Comparison of ENCODE assay signal across 8 cellular contexts in the genomic region with DNA sequence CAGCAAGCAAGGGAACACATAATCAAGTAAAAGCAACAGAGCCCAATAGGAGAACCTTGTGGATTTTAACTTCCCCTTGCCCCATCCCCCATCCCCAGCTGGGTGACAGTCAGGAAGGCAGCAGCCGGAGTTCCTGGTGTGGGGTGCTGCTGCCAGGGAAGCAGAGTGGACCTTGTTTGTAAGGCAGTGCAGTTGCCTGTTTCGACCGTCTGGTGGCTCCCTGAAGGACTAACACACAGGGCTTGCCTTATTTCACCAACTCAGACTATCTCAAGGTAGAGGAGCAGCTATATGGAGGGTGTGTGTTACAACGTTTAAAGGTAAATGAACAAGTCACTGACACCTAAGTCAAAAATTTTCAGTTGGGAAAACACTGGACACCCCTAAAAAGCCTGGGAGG. TPM values are rescaled to one million over a fixed set of nuclear protein-coding genes. Genes with fewer than 3 reads are reported as not detected.
DNase-seq lines count a peak whose midpoint lies in the region; ATAC-seq, FAIRE-seq and TF ChIP-seq lines count a peak whose summit lies in the region.

No MANE protein-coding gene starts in this region.

- 21 to 30% (median 24%) methylated on average over 4 of the region's 4 CpGs for WGBS in small intestine, 3 donors

- peaks cover 2% of the 10 kb centered on the region for H3K27me3 Mint-ChIP-seq in activated CD4-positive, alpha-beta T cell treated with anti-CD3 and anti-CD28 coated beads, Interleukin-2, amount 10 ng/mL, durations not matched to agents 24 days and 14 days
- no peaks in the 10 kb centered on the region for H3K27me3 Mint-ChIP-seq in T-cell

- TF ChIP-seq CTCF in fibroblast of the aortic adventitia (IDR thresholded peaks at IDR 0.05; ENCODE audit: insufficient read depth, low read length): peak; percentile 23

- POLR2A ChIA-PET in T-cell (lab: Charles Lee): interaction anchor here in 1 of 2 donors (1.1 kb wide), 1 partner anchor 39 kb away, joined by 4 read pairs; a partner anchor contains a TSS

- intact Hi-C loops in activated CD4-positive, alpha-beta T cell treated with anti-CD3 and anti-CD28 coated beads, Interleukin-2, amount 10 ng/mL, durations not matched to agents 24 days and 14 days (cut with micrococcal nuclease): no loop called here

- no peak for DNase-seq in activated CD4-positive, alpha-beta T cell treated with anti-CD3 and anti-CD28 coated beads, Interleukin-2, amount 10 ng/mL, durations not matched to agents 24 days and 14 days
- no peak for DNase-seq in activated CD4-positive, alpha-beta T cell treated with anti-CD3 and anti-CD28 coated beads for 1 hour
- DNase-seq in T-cell (peak in 4 of 34 experiments; percentile 4 to 17 (median 10)), fibroblast of the aortic adventitia (ENCODE audit: low read depth) (peak; percentile 6), small intestine (peak; percentile 48), NCI-H748 treated with DMSO at 0.1 percent for 48 hours (lab: John Stamatoyannopoulos, UW) (no peak), cerebellum (ENCODE audit: low spot score) (no peak)

- H3K27ac Mint-ChIP-seq in activated CD4-positive, alpha-beta T cell treated with anti-CD3 and anti-CD28 coated beads, Interleukin-2, amount 10 ng/mL, durations not matched to agents 24 days and 14 days: peak overlapping the region; percentile 87
- H3K27ac Mint-ChIP-seq in T-cell: peak overlapping the region; percentile 95 to 98

- no peak for FAIRE-seq in small intestine (lab: Jason Lieb, UNC)

- CTCF ChIA-PET in T-cell (lab: Charles Lee): interaction anchor here (0.5 to 1.6 kb wide), 7 partner anchors 10 to 76 kb away, joined by 3 to 10 read pairs (median 3); a partner anchor contains a TSS

- H3K9me3 ChIP-seq in small intestine (ENCODE audit: control insufficient read depth, low read depth): no peaks in the 10 kb centered on the region

- no peaks in the 10 kb centered on the region for H3K36me3 ChIP-seq in small intestine (ENCODE audit: control insufficient read depth in 2 of 2, insufficient read depth in 2 of 2, low read length in 2 of 2)

- peak overlapping the region; percentile 60 for H3K4me3 Mint-ChIP-seq in activated CD4-positive, alpha-beta T cell treated with anti-CD3 and anti-CD28 coated beads, Interleukin-2, amount 10 ng/mL, durations not matched to agents 24 days and 14 days
- H3K4me3 Mint-ChIP-seq in T-cell: peak overlapping the region; percentile 11 to 74 (median 47)

- peaks cover 30% of the 10 kb centered on the region for H3K9me3 Mint-ChIP-seq in activated CD4-positive, alpha-beta T cell treated with anti-CD3 and anti-CD28 coated beads, Interleukin-2, amount 10 ng/mL, durations not matched to agents 24 days and 14 days
- peaks cover 28 to 33% (median 29%) of the 10 kb centered on the region in 3 donors for H3K9me3 Mint-ChIP-seq in T-cell

- H3K4me3 ChIP-seq in fibroblast of the aortic adventitia (ENCODE audit: low read depth, low read length): no peak overlapping the region
- no peak overlapping the region for H3K4me3 ChIP-seq in small intestine (ENCODE audit: low read depth in 1 of 2, low read length in 2 of 2)

- H3K36me3 Mint-ChIP-seq in activated CD4-positive, alpha-beta T cell treated with anti-CD3 and anti-CD28 coated beads, Interleukin-2, amount 10 ng/mL, durations not matched to agents 24 days and 14 days (ENCODE audit: low read depth): peaks cover 23% of the 10 kb centered on the region
- H3K36me3 Mint-ChIP-seq in T-cell: peaks cover 30% of the 10 kb centered on the region

- H3K27me3 ChIP-seq in small intestine (ENCODE audit: control insufficient read depth in 2 of 2, insufficient read depth in 2 of 2, low read length in 2 of 2): peaks cover 0 to 2% of the 10 kb centered on the region in 2 donors

- H3K4me1 ChIP-seq in small intestine (ENCODE audit: control insufficient read depth in 2 of 2, insufficient read depth in 1 of 2, low read depth in 1 of 2, low read length in 1 of 2): peaks cover 0 to 2% of the 10 kb centered on the region in 2 donors

- peak overlapping the region in 1 of 2 donors; percentile 77 for H3K27ac ChIP-seq in small intestine (ENCODE audit: low read depth in 1 of 2, low read length in 1 of 2)

- ATAC-seq in T-cell (replicated peaks in 1 of 4) (peak; percentile 30 to 63 (median 40)), HG02763 (IDR thresholded peaks at IDR 0.05; ENCODE audit: unreplicated experiment) (no peak)

- H3K4me1 Mint-ChIP-seq in activated CD4-positive, alpha-beta T cell treated with anti-CD3 and anti-CD28 coated beads, Interleukin-2, amount 10 ng/mL, durations not matched to agents 24 days and 14 days: peaks cover 17% of the 10 kb centered on the region
- peaks cover 46 to 62% (median 55%) of the 10 kb centered on the region in 3 donors for H3K4me1 Mint-ChIP-seq in T-cell

RNA-seq across cellular contexts. Expression of a gene that starts 6.6 kb away (rescaled TPM):
- total RNA-seq in activated CD4-positive, alpha-beta T cell treated with anti-CD3 and anti-CD28 coated beads, Interleukin-2, amount 10 ng/mL, durations not matched to agents 24 days and 14 days: not detected in 2 replicates
- not detected for total RNA-seq in T-cell
- total RNA-seq in fibroblast of the aortic adventitia (ENCODE audit: low replicate concordance): not detected in 2 replicates
- polyA plus RNA-seq in small intestine: not detected
- total RNA-seq in cerebellum: not detected

RNA-seq across cellular contexts. Expression of a gene that starts 8.4 kb away (rescaled TPM):
- not detected in 2 replicates for total RNA-seq in activated CD4-positive, alpha-beta T cell treated with anti-CD3 and anti-CD28 coated beads, Interleukin-2, amount 10 ng/mL, durations not matched to agents 24 days and 14 days
- total RNA-seq in T-cell: not detected
- not detected in 2 replicates for total RNA-seq in fibroblast of the aortic adventitia (ENCODE audit: low replicate concordance)
- polyA plus RNA-seq in small intestine: not detected
- total RNA-seq in cerebellum: not detected

RNA-seq across cellular contexts. Expression of a gene that starts 18.1 kb away (rescaled TPM):
- total RNA-seq in activated CD4-positive, alpha-beta T cell treated with anti-CD3 and anti-CD28 coated beads, Interleukin-2, amount 10 ng/mL, durations not matched to agents 24 days and 14 days: not detected in 2 replicates
- total RNA-seq in T-cell (not detected), fibroblast of the aortic adventitia (ENCODE audit: low replicate concordance) (not detected in 2 replicates), cerebellum (not detected)
- not detected for polyA plus RNA-seq in small intestine

RNA-seq across cellular contexts. Expression of a gene that starts 18.7 kb away (rescaled TPM):
- total RNA-seq in activated CD4-positive, alpha-beta T cell treated with anti-CD3 and anti-CD28 coated beads, Interleukin-2, amount 10 ng/mL, durations not matched to agents 24 days and 14 days: not detected in 2 replicates
- not detected for total RNA-seq in T-cell
- not detected in 2 replicates for total RNA-seq in fibroblast of the aortic adventitia (ENCODE audit: low replicate concordance)
- not detected for polyA plus RNA-seq in small intestine
- not detected for total RNA-seq in cerebellum

RNA-seq across cellular contexts. Expression of a gene that starts 26.2 kb away (rescaled TPM):
- total RNA-seq in activated CD4-positive, alpha-beta T cell treated with anti-CD3 and anti-CD28 coated beads, Interleukin-2, amount 10 ng/mL, durations not matched to agents 24 days and 14 days: not detected in 2 replicates
- total RNA-seq in T-cell (not detected), fibroblast of the aortic adventitia (ENCODE audit: low replicate concordance) (not detected in 2 replicates), cerebellum (not detected)
- polyA plus RNA-seq in small intestine: not detected

Comparison
In these comparisons a context has a peak if more than half of its experiments do, and no peak if none do; other contexts are left out.
1. DNase-seq: peak in fibroblast of the aortic adventitia (single experiment) and small intestine (single experiment); none in activated CD4-positive, alpha-beta T cell treated with anti-CD3 and anti-CD28 coated beads, Interleukin-2, amount 10 ng/mL, durations not matched to agents 24 days and 14 days (single experiment), activated CD4-positive, alpha-beta T cell treated with anti-CD3 and anti-CD28 coated beads for 1 hour (single experiment), NCI-H748 treated with DMSO at 0.1 percent for 48 hours (single experiment) and cerebellum (single experiment).